Comparison of ENCODE assay signal across 9 cellular contexts in genomic region chr9:125633116-125633743, GRCh38.
A peak's percentile ranks its signal among the peaks of the same experiment; 100 is the strongest.
DNase-seq lines count a peak whose midpoint lies in the region; ATAC-seq and TF ChIP-seq lines count a peak whose summit lies in the region.
"Had no signal": no experiment of that assay in that cellular context is flagged by ENCODE, and none has a peak within 500 bp of the region (broad histone marks: within the 10 kb centered on the region; RNA-seq: fewer than 3 reads in every experiment).

No MANE protein-coding gene starts in this region.

- peak overlapping the region; percentile 3 for H3K4me2 ChIP-seq in osteoblast (ENCODE audit: insufficient read depth, low read length)

- TF ChIP-seq CTCF in GM12872 (IDR thresholded peaks at IDR 0.05; ENCODE audit: insufficient read depth, low read depth, low read length) (0 out of 3 replicates have a peak, but pooled peaks have one; percentile 1), osteoblast (IDR thresholded peaks at IDR 0.05; ENCODE audit: extremely low read depth, low read depth, low read length) (no peak)

- no peak for ATAC-seq in HG02759 (IDR thresholded peaks at IDR 0.05; ENCODE audit: unreplicated experiment)
- ATAC-seq in HG03342 (IDR thresholded peaks at IDR 0.05; ENCODE audit: unreplicated experiment): no peak

- H3K9me3 ChIP-seq in osteoblast (ENCODE audit: low read depth, low read length): no peaks in the 10 kb centered on the region

- no peaks in the 10 kb centered on the region for H3K36me3 ChIP-seq in osteoblast (ENCODE audit: insufficient read depth, low read length)

- H2AFZ ChIP-seq in osteoblast (ENCODE audit: low read length): no peak overlapping the region

- no peaks in the 10 kb centered on the region for H3K27me3 ChIP-seq in osteoblast (ENCODE audit: insufficient read depth, low read length)

- H3K4me3 ChIP-seq in osteoblast (ENCODE audit: insufficient read depth, low read length): no peak overlapping the region

- peak overlapping the region; percentile 0 for H3K27ac ChIP-seq in osteoblast (ENCODE audit: low read depth, low read length)

- H3K79me2 ChIP-seq in osteoblast (ENCODE audit: insufficient read depth, low read length): peaks cover 95% of the 10 kb centered on the region

- peaks cover 37% of the 10 kb centered on the region for H3K4me1 ChIP-seq in osteoblast (ENCODE audit: insufficient read depth, low read length)

- H4K20me1 ChIP-seq in osteoblast (ENCODE audit: insufficient read depth, low read length): peaks cover 52% of the 10 kb centered on the region

- DNase-seq in LoVo (ENCODE audit: low spot score): peak; percentile 8
- peak; percentile 83 for DNase-seq in amniotic epithelial cell (ENCODE audit: low read depth)
- no peak for DNase-seq in osteoblast (ENCODE audit: insufficient read length, low spot score, missing footprints)
- no peak for DNase-seq in foreskin melanocyte
- DNase-seq in nucleus accumbens (lab: John Stamatoyannopoulos, UW): no peak
- DNase-seq: EL had no signal

Comparison
In these comparisons a context has a peak if more than half of its experiments do, and no peak if none do; other contexts are left out.
1. DNase-seq: peak in LoVo (single experiment) and amniotic epithelial cell (single experiment); none in osteoblast (single experiment), foreskin melanocyte (single experiment) and nucleus accumbens (0 of 56).